ENCODE assay signal across 8 cellular contexts in genomic region chr9:19102631-19103345, GRCh38. TPM values are rescaled to one million over a fixed set of nuclear protein-coding genes. Genes with fewer than 3 reads are reported as not detected.
DNase-seq lines count a peak whose midpoint lies in the region; ATAC-seq and FAIRE-seq lines count a peak whose summit lies in the region.

Gene HAUS6 (minus strand): TSS chr9:19102904. CDS start chr9:19102651, 253 bp downstream.

- in situ Hi-C loops in Caki2 (cut with HindIII; ENCODE audit: low pct_unique_long_range_greater_than_20kb, low sequenced_read_pairs), result no loop called here

- peak; percentile 46 for FAIRE-seq in HTR-8/SVneo (lab: Jason Lieb, UNC)

- DNase-seq in Caki2 (ENCODE audit: low read depth) (peak; percentile 93), HTR-8/SVneo (ENCODE audit: insufficient read length, low spot score) (peak; percentile 85), NOMO-1 treated with dmso at 0.1 percent for 144 hours (lab: John Stamatoyannopoulos, UW; ENCODE audit: unreplicated experiment) (peak; percentile 83), medulla oblongata (ENCODE audit: extremely low spot score) (peak; percentile 98)
- peak; percentile 61 to 89 (median 68) for DNase-seq in activated CD8-positive, alpha-beta memory T cell treated with anti-CD3 and anti-CD28 coated beads for 48 hours (ENCODE audit: low read depth in 2 of 3, low spot score in 2 of 3)
- DNase-seq in effector memory CD8-positive, alpha-beta T cell, result peak; percentile 92 to 93 (median 92)
- DNase-seq in stimulated activated CD8-positive, alpha-beta memory T cell treated with anti-CD3 and anti-CD28 coated beads, Interleukin-12 subunit alpha, Interleukin-12 subunit beta, amount 100 ng/mL, for 1 hour (ENCODE audit: low read depth), result peak; percentile 74

- peaks cover 7 to 28% of the 10 kb centered on the region in 2 donors for H3K4me1 Mint-ChIP-seq in effector memory CD8-positive, alpha-beta T cell (ENCODE audit: low read depth in 2 of 2)

- no peaks in the 10 kb centered on the region for H3K27me3 Mint-ChIP-seq in effector memory CD8-positive, alpha-beta T cell

- ATAC-seq in GM21367 (IDR thresholded peaks at IDR 0.05; ENCODE audit: unreplicated experiment), result peak; percentile 99
- peak; percentile 93 for ATAC-seq in effector memory CD8-positive, alpha-beta T cell (replicated peaks)

- peaks cover 14% of the 10 kb centered on the region for H3K36me3 Mint-ChIP-seq in effector memory CD8-positive, alpha-beta T cell (ENCODE audit: insufficient read depth)

- no peaks in the 10 kb centered on the region for H3K9me3 Mint-ChIP-seq in effector memory CD8-positive, alpha-beta T cell

- H3K27ac Mint-ChIP-seq in effector memory CD8-positive, alpha-beta T cell, result peak within 1 kb of the TSS; percentile 91 to 96

- H3K4me3 Mint-ChIP-seq in effector memory CD8-positive, alpha-beta T cell, result peak within 1 kb of the TSS; percentile 90 to 95

RNA-seq across cellular contexts. Expression of gene HAUS6, which starts in this region (rescaled TPM):
- total RNA-seq in Caki2 (2014; rRNA removed; shearing (Covaris generic); ENCODE audit: low replicate concordance), result 16.7 and 17.0 TPM in 2 replicates

Comparison
In these comparisons a context has a peak if more than half of its experiments do, and no peak if none do; other contexts are left out.
1. Peak in every context shown above with its lines: DNase-seq and ATAC-seq.